In genomic region chr15:85959573-85959972, GRCh38 we compare ENCODE assay signal across 28 cellular contexts.
"Had no signal": no experiment of that assay in that cellular context is flagged by ENCODE, and none has a peak within 500 bp of the region (broad histone marks: within the 10 kb centered on the region; RNA-seq: fewer than 3 reads in every experiment).

No MANE protein-coding gene starts in this region.

- H3K27ac Mint-ChIP-seq: dendritic cell treated with granulocyte-macrophage colony-stimulating factor and Interleukin-4, amounts not matched to agents 40 ng/mL and 50 ng/mL, for 4 days; effector memory CD8-positive, alpha-beta T cell; endodermal cell; mesothelial cell of epicardium; naive B cell had no signal

- H3K9me3 ChIP-seq: colonic mucosa, esophagus squamous epithelium, gastrocnemius medialis, heart right ventricle, lower lobe of right lung, mucosa of descending colon had no signal

- ATAC-seq: effector memory CD8-positive, alpha-beta T cell; esophagus mucosa; gastrocnemius medialis; heart right ventricle; left cardiac atrium; left lung; left ventricle myocardium superior; lower lobe of right lung; mucosa of descending colon had no signal

- H3K36me3 Mint-ChIP-seq: mesothelial cell of epicardium, naive B cell had no signal

- H3K36me3 ChIP-seq: colonic mucosa, esophagus squamous epithelium, gastrocnemius medialis, heart right ventricle, left lung, lower lobe of right lung had no signal

- H3K9me3 Mint-ChIP-seq: effector memory CD8-positive, alpha-beta T cell; endodermal cell had no signal

- H3K27ac ChIP-seq: colonic mucosa, epithelial cell of prostate, esophagus squamous epithelium, gastrocnemius medialis, heart right ventricle, left lung, lower lobe of right lung had no signal

- H3K4me1 Mint-ChIP-seq: endodermal cell, mesothelial cell of epicardium had no signal

- H3K27me3 ChIP-seq: colonic mucosa, gastrocnemius medialis, left lung had no signal

- DNase-seq: colonic mucosa; cortex of kidney; effector CD8-positive, alpha-beta T cell; effector memory CD8-positive, alpha-beta T cell; endodermal cell; erythroblast; esophagus squamous epithelium; foreskin fibroblast; foreskin melanocyte; gastrocnemius medialis; glutamatergic neuron; head of caudate nucleus; heart right ventricle; hippocampal formation; left cardiac atrium; left lung; left ventricle myocardium superior; lower lobe of right lung; mesenchymal stem cell; mucosa of descending colon; naive B cell had no signal

- H3K4me3 ChIP-seq: colonic mucosa, esophagus squamous epithelium, gastrocnemius medialis, heart right ventricle, left lung, lower lobe of right lung, mucosa of descending colon had no signal

- H3K4me3 Mint-ChIP-seq: dendritic cell treated with granulocyte-macrophage colony-stimulating factor and Interleukin-4, amounts not matched to agents 40 ng/mL and 50 ng/mL, for 4 days; effector memory CD8-positive, alpha-beta T cell; endodermal cell; mesothelial cell of epicardium; naive B cell had no signal

- FAIRE-seq: endometrium, islet of Langerhans, keratinocyte had no signal

- H3K4me1 ChIP-seq: colonic mucosa, esophagus squamous epithelium, gastrocnemius medialis, heart right ventricle, left lung, lower lobe of right lung had no signal
